Comparison of ENCODE assay signal across 16 cellular contexts in genomic region chr17:42953669-42954068, GRCh38.
DNase-seq lines count a peak whose midpoint lies in the region; ATAC-seq and TF ChIP-seq lines count a peak whose summit lies in the region.
"Had no signal": no experiment of that assay in that cellular context is flagged by ENCODE, and none has a peak within 500 bp of the region (broad histone marks: within the 10 kb centered on the region; RNA-seq: fewer than 3 reads in every experiment).

No MANE protein-coding gene starts in this region.

- no peak for DNase-seq in activated T-cell treated with anti-CD3 and anti-CD28 coated beads, Interleukin-2, amount 50 U/mL, for 24 hours
- DNase-seq in activated T-cell treated with anti-CD3 and anti-CD28 coated beads, Interleukin-2, amount 50 U/mL, for 1 hour = no peak
- DNase-seq in NCI-H2029 treated with DMSO at 0.1 percent for 48 hours (lab: John Stamatoyannopoulos, UW) = peak; percentile 66
- peak; percentile 21 for DNase-seq in choroid plexus epithelial cell (ENCODE audit: low read depth)
- DNase-seq in stimulated activated naive B cell treated with anti-CD40 and anti-IgM and Interleukin-4, amounts not matched to agents 10 μg/mL and 1 μg/mL and 100 μg/mL, for 72 hours = no peak
- DNase-seq: CD4-positive, CD25-positive, alpha-beta regulatory T cell; DND-41; GDM1; GM23248; NCI-H1092; NCI-H1694; NCI-H82 had no signal

- no peak for ATAC-seq in stimulated activated naive B cell treated with anti-CD40 and anti-IgM and Interleukin-4, amounts not matched to agents 10 μg/mL and 1 μg/mL and 100 μg/mL, for 72 hours (replicated peaks)
- ATAC-seq in HG03097 (IDR thresholded peaks at IDR 0.05; ENCODE audit: low FRiP score, unreplicated experiment) = no peak
- no peak for ATAC-seq in HG02973 (IDR thresholded peaks at IDR 0.05; ENCODE audit: unreplicated experiment)
- no peak for ATAC-seq in GM18867 (IDR thresholded peaks at IDR 0.05; ENCODE audit: unreplicated experiment)
- ATAC-seq: HCT116 had no signal

- TF ChIP-seq CTCF in choroid plexus epithelial cell (conservative IDR thresholded peaks at IDR 0.05; ENCODE audit: low read depth, low read length) = no peak

- H3K36me3 Mint-ChIP-seq in activated T-cell treated with anti-CD3 and anti-CD28 coated beads, Interleukin-2, amount 50 U/mL, for 24 hours (ENCODE audit: low read depth) = peaks cover 90% of the 10 kb centered on the region
- H3K36me3 Mint-ChIP-seq in stimulated activated naive B cell treated with anti-CD40 and anti-IgM and Interleukin-4, amounts not matched to agents 10 μg/mL and 1 μg/mL and 100 μg/mL, for 72 hours = peaks cover 52 to 68% of the 10 kb centered on the region in 2 donors

- H3K27me3 Mint-ChIP-seq in activated T-cell treated with anti-CD3 and anti-CD28 coated beads, Interleukin-2, amount 50 U/mL, for 24 hours = no peaks in the 10 kb centered on the region
- no peaks in the 10 kb centered on the region for H3K27me3 Mint-ChIP-seq in stimulated activated naive B cell treated with anti-CD40 and anti-IgM and Interleukin-4, amounts not matched to agents 10 μg/mL and 1 μg/mL and 100 μg/mL, for 72 hours
- H3K27me3 Mint-ChIP-seq: CD4-positive, CD25-positive, alpha-beta regulatory T cell had no signal

- H3K27ac Mint-ChIP-seq in activated T-cell treated with anti-CD3 and anti-CD28 coated beads, Interleukin-2, amount 50 U/mL, for 24 hours = peak overlapping the region; percentile 65
- peak overlapping the region; percentile 26 for H3K27ac Mint-ChIP-seq in stimulated activated naive B cell treated with anti-CD40 and anti-IgM and Interleukin-4, amounts not matched to agents 10 μg/mL and 1 μg/mL and 100 μg/mL, for 72 hours

- H3K4me1 Mint-ChIP-seq in activated T-cell treated with anti-CD3 and anti-CD28 coated beads, Interleukin-2, amount 50 U/mL, for 24 hours (ENCODE audit: low read depth) = peaks cover 2% of the 10 kb centered on the region
- peaks cover 6 to 7% of the 10 kb centered on the region in 2 donors for H3K4me1 Mint-ChIP-seq in stimulated activated naive B cell treated with anti-CD40 and anti-IgM and Interleukin-4, amounts not matched to agents 10 μg/mL and 1 μg/mL and 100 μg/mL, for 72 hours

- H3K9me3 Mint-ChIP-seq in activated T-cell treated with anti-CD3 and anti-CD28 coated beads, Interleukin-2, amount 50 U/mL, for 24 hours = no peaks in the 10 kb centered on the region
- H3K9me3 Mint-ChIP-seq in stimulated activated naive B cell treated with anti-CD40 and anti-IgM and Interleukin-4, amounts not matched to agents 10 μg/mL and 1 μg/mL and 100 μg/mL, for 72 hours = no peaks in the 10 kb centered on the region
- H3K9me3 Mint-ChIP-seq: CD4-positive, CD25-positive, alpha-beta regulatory T cell had no signal

- H3K4me3 ChIP-seq in choroid plexus epithelial cell (ENCODE audit: low read depth, low read length) = no peak overlapping the region
- H3K4me3 ChIP-seq: GM23248 had no signal

- H3K4me3 Mint-ChIP-seq in activated T-cell treated with anti-CD3 and anti-CD28 coated beads, Interleukin-2, amount 50 U/mL, for 24 hours = no peak overlapping the region
- no peak overlapping the region for H3K4me3 Mint-ChIP-seq in stimulated activated naive B cell treated with anti-CD40 and anti-IgM and Interleukin-4, amounts not matched to agents 10 μg/mL and 1 μg/mL and 100 μg/mL, for 72 hours
- H3K4me3 Mint-ChIP-seq: CD4-positive, CD25-positive, alpha-beta regulatory T cell had no signal

Comparison
In these comparisons a context has a peak if more than half of its experiments do, and no peak if none do; other contexts are left out.
1. DNase-seq: peak in NCI-H2029 treated with DMSO at 0.1 percent for 48 hours (single experiment) and choroid plexus epithelial cell (single experiment); none in activated T-cell treated with anti-CD3 and anti-CD28 coated beads, Interleukin-2, amount 50 U/mL, for 24 hours (single experiment), activated T-cell treated with anti-CD3 and anti-CD28 coated beads, Interleukin-2, amount 50 U/mL, for 1 hour (single experiment) and stimulated activated naive B cell treated with anti-CD40 and anti-IgM and Interleukin-4, amounts not matched to agents 10 μg/mL and 1 μg/mL and 100 μg/mL, for 72 hours (single experiment).